ENCODE assay signal across 9 cellular contexts in the genomic region with DNA sequence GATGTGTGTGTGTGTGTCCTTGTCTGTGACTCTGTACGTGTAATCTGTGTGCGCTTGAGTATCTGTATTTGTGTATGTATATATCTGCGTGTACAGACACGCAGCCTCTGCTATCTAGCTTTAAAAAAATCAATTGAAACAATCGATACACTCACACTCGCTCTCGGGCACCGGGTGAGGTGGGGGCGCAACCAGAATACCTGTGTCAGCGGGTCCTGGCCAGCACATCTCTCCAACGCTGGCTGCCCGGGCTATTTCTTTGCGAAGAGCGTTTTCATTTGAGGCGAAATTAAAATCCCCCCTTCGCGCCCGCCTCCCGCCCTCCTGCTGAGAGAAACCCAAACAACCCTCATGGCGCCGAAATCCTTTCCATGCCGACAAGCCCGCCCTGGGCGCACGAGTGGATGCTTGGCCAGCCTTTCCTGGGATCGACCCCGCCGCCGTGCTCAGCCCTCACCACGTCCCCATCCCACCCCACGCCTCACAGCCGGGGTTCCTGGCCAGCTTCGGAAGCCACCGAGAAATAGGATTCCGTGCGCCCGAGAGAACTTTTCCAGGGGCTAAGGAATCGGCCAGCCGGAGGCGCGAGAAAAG. TPM values are rescaled to one million over a fixed set of nuclear protein-coding genes. Genes with fewer than 3 reads are reported as not detected.
A peak's percentile ranks its signal among the peaks of the same experiment; 100 is the strongest.
DNase-seq lines count a peak whose midpoint lies in the region; ATAC-seq and TF ChIP-seq lines count a peak whose summit lies in the region.
"Had no signal": no experiment of that assay in that cellular context is flagged by ENCODE, and none has a peak within 500 bp of the region (broad histone marks: within the 10 kb centered on the region; RNA-seq: fewer than 3 reads in every experiment).

No MANE protein-coding gene starts in this region.

- H3K14ac ChIP-seq in IMR-90 (replicated peaks; ENCODE audit: low read depth, low read length), result no peak overlapping the region

- no peak overlapping the region for H2BK5ac ChIP-seq in IMR-90 (ENCODE audit: low read depth, low read length, poor library complexity, severe bottlenecking)

- dilution Hi-C loops in IMR-90 (cut with HindIII; ENCODE audit: low sequenced_read_pairs, unreplicated experiment), result no loop called here

- H3K9me1 ChIP-seq in IMR-90 (ENCODE audit: insufficient read depth, low read length), result no peaks in the 10 kb centered on the region

- peaks cover 69% of the 10 kb centered on the region for H3K27me3 ChIP-seq in IMR-90 (ENCODE audit: control insufficient read depth, insufficient read depth, low read length)

- H3K9me3 ChIP-seq in IMR-90 (ENCODE audit: control insufficient read depth, insufficient read depth, low read length), result no peaks in the 10 kb centered on the region

- H4K5ac ChIP-seq in IMR-90 (ENCODE audit: low read depth, low read length), result no peak overlapping the region

- no peak overlapping the region for H2BK15ac ChIP-seq in IMR-90 (ENCODE audit: low read depth, low read length)

- intact Hi-C loops in IMR-90 (cut with micrococcal nuclease) (no loop called here), posterior vena cava (cut with DNase I) (no loop called here)

- ATAC-seq in IMR-90 (ENCODE audit: low read depth), result no peak
- ATAC-seq in HG02798 (IDR thresholded peaks at IDR 0.05; ENCODE audit: poor library complexity, unreplicated experiment), result no peak

- H3K4me3 ChIP-seq in IMR-90 (ENCODE audit: insufficient read depth, low read depth, low read length), result no peak overlapping the region
- no peak overlapping the region for H3K4me3 ChIP-seq in choroid plexus epithelial cell (ENCODE audit: low read depth, low read length)

- no peak overlapping the region for H2AK5ac ChIP-seq in IMR-90 (ENCODE audit: low read depth, low read length)

- TF ChIP-seq POLR2A in IMR-90 (IDR thresholded peaks at IDR 0.05; ENCODE audit: low read depth, low read length), result no peak

- BruUV-seq in IMR-90 (replicated peaks; lab: Mats Ljungman, UMichigan), result no TSS peak

- H4K91ac ChIP-seq in IMR-90 (ENCODE audit: insufficient read depth, low read depth, low read length), result no peak overlapping the region

- H3K9ac ChIP-seq in IMR-90 (ENCODE audit: low read depth, low read length), result no peak overlapping the region

- peak overlapping the region; percentile 4 for H2AFZ ChIP-seq in IMR-90 (replicated peaks; ENCODE audit: low read length, poor library complexity)

- no peak overlapping the region for H3K4ac ChIP-seq in IMR-90 (ENCODE audit: low read depth, low read length)

- DNase-seq in DMS53 (lab: John Stamatoyannopoulos, UW) (peak; percentile 45), DMS53 treated with DMSO at 0.1 percent for 48 hours (lab: John Stamatoyannopoulos, UW; ENCODE audit: unreplicated experiment) (no peak), IMR-90 (no peak), choroid plexus epithelial cell (ENCODE audit: low read depth) (peak; percentile 6), posterior vena cava (ENCODE audit: low spot score) (peak; percentile 71), dermis blood vessel endothelial cell (no peak)
- DNase-seq in central memory CD4-positive, alpha-beta T cell, result no peak

- WGBS in IMR-90 (ENCODE audit: extremely low coverage in 2 of 2, insufficient read length in 1 of 2), 2 experiments, result 0% methylated on average over 1 of the region's 41 CpGs; no CpG with 5 or more reads in 1 of the 2 experiments

- no peaks in the 10 kb centered on the region; the same call in 1 of the 2 replicates for H3K4me1 ChIP-seq in IMR-90 (ENCODE audit: control insufficient read depth, insufficient read depth, low read length)

- H3K56ac ChIP-seq in IMR-90 (ENCODE audit: extremely low read depth, insufficient read depth, low read length), result no peak overlapping the region

- no peaks in the 10 kb centered on the region for H3K79me1 ChIP-seq in IMR-90 (ENCODE audit: low read depth in 1 of 2, low read length in 2 of 2)

- H4K8ac ChIP-seq in IMR-90 (ENCODE audit: low read depth in 2 of 2, low read length in 2 of 2), result no peak overlapping the region

- no peak overlapping the region for H3K27ac ChIP-seq in IMR-90 (ENCODE audit: insufficient read depth, low read length)

- no peak overlapping the region for H2BK20ac ChIP-seq in IMR-90 (ENCODE audit: low read depth, low read length)

- TF ChIP-seq RAD21 in IMR-90 (IDR thresholded peaks at IDR 0.05; ENCODE audit: low read length), result no peak

- no peak overlapping the region for H2AK9ac ChIP-seq in IMR-90 (replicated peaks; ENCODE audit: low read depth, low read length, poor library complexity)

- no peaks in the 10 kb centered on the region for H4K20me1 ChIP-seq in IMR-90 (ENCODE audit: insufficient read depth, low read length)

- H2BK120ac ChIP-seq in IMR-90 (ENCODE audit: low read depth, low read length), result no peak overlapping the region

- POLR2A ChIA-PET in IMR-90 (lab: Charles Lee; ENCODE audit: unreplicated experiment), result no interaction called here

- in situ Hi-C loops in IMR-90 (cut with MboI; ENCODE audit: low sequenced_read_pairs), result no loop called here

- CTCF ChIA-PET in IMR-90 (lab: Yijun Ruan, JAX), result interaction anchor here (0.6 kb wide), 1 partner anchor 10 kb away, joined by 3 read pairs; no protein-coding TSS in a partner anchor

- H3K4me2 ChIP-seq in IMR-90 (ENCODE audit: low read depth, low read length), result no peak overlapping the region; the same call in 1 of the 2 replicates

- no peaks in the 10 kb centered on the region for H3K36me3 ChIP-seq in IMR-90 (ENCODE audit: control insufficient read depth, insufficient read depth, low read length)

- H3K23ac ChIP-seq in IMR-90 (ENCODE audit: low read depth, low read length), result no peak overlapping the region

- TF ChIP-seq CTCF in IMR-90 (conservative IDR thresholded peaks at IDR 0.05; ENCODE audit: low read depth, low read length), result no peak
- no peak for TF ChIP-seq CTCF in choroid plexus epithelial cell (conservative IDR thresholded peaks at IDR 0.05; ENCODE audit: low read depth, low read length)

- H3K18ac ChIP-seq in IMR-90 (ENCODE audit: low read depth, low read length), result no peak overlapping the region

TF ChIP-seq in IMR-90, 13 proteins besides CTCF, POLR2A, EP300 and RAD21:
- TF ChIP-seq RCOR1 (IDR thresholded peaks at IDR 0.05; ENCODE audit: insufficient replicate concordance, low read length) (no peak), FOS (IDR thresholded peaks at IDR 0.05; ENCODE audit: low read depth, low read length) (no peak), CEBPB (IDR thresholded peaks at IDR 0.05; ENCODE audit: low read depth, low read length) (no peak), MXI1 (IDR thresholded peaks at IDR 0.05; ENCODE audit: borderline replicate concordance, low read depth, low read length) (no peak), NFE2L2 (IDR thresholded peaks at IDR 0.05; ENCODE audit: low read depth, low read length) (no peak), BHLHE40 (IDR thresholded peaks at IDR 0.05; ENCODE audit: low read depth, low read length) (no peak), SMC3 (IDR thresholded peaks at IDR 0.05; ENCODE audit: low read depth, low read length) (no peak)
- TF ChIP-seq, protein P1, sequence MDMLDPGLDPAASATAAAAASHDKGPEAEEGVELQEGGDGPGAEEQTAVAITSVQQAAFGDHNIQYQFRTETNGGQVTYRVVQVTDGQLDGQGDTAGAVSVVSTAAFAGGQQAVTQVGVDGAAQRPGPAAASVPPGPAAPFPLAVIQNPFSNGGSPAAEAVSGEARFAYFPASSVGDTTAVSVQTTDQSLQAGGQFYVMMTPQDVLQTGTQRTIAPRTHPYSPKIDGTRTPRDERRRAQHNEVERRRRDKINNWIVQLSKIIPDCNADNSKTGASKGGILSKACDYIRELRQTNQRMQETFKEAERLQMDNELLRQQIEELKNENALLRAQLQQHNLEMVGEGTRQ (IDR thresholded peaks at IDR 0.05; ENCODE audit: low read depth, low read length), result no peak

RNA-seq across cellular contexts. Expression of a gene that starts 1.2 kb away (rescaled TPM):
- total RNA-seq in IMR-90 (2012; rRNA removed) (not detected in 2 replicates), posterior vena cava (not detected), dermis blood vessel endothelial cell (not detected in 2 replicates)
- polyA plus RNA-seq in IMR-90 (2012; rRNA removed), result not detected in 2 replicates
- polyA plus RNA-seq in IMR-90 (2012; cell fraction: cytosol; rRNA removed), result not detected in 2 replicates
- polyA plus RNA-seq in IMR-90 (2012; cell fraction: nucleus; rRNA removed; ENCODE audit: low replicate concordance), result not detected in 2 replicates
- total RNA-seq: dermis microvascular lymphatic vessel endothelial cell had no signal

RNA-seq across cellular contexts. Expression of a gene that starts 41.2 kb away (rescaled TPM):
- total RNA-seq in IMR-90 (2012; rRNA removed), result under 0.01 TPM in 1 of 2 replicates, not detected in the other
- not detected in 2 replicates for polyA plus RNA-seq in IMR-90 (2012; rRNA removed)
- polyA plus RNA-seq in IMR-90 (2012; cell fraction: cytosol; rRNA removed), result 0.01 TPM in 1 of 2 replicates, not detected in the other
- polyA plus RNA-seq in IMR-90 (2012; cell fraction: nucleus; rRNA removed; ENCODE audit: low replicate concordance), result 0.03 TPM in 1 of 2 replicates, not detected in the other
- total RNA-seq in posterior vena cava, result not detected
- total RNA-seq in dermis blood vessel endothelial cell, result under 0.01 TPM in 1 of 2 replicates, not detected in the other

RNA-seq across cellular contexts. Expression of a gene that starts 42.4 kb away (rescaled TPM):
- 12.9 and 13.1 TPM in 2 replicates for total RNA-seq in IMR-90 (2012; rRNA removed)
- polyA plus RNA-seq in IMR-90 (2012; rRNA removed), result 5.6 and 6.6 TPM in 2 replicates
- polyA plus RNA-seq in IMR-90 (2012; cell fraction: cytosol; rRNA removed), result 2.7 and 2.8 TPM in 2 replicates
- 2.8 and 5.9 TPM in 2 replicates for polyA plus RNA-seq in IMR-90 (2012; cell fraction: nucleus; rRNA removed; ENCODE audit: low replicate concordance)
- 10 to 100 TPM; 28.8 to 32.4 TPM for total RNA-seq in posterior vena cava
- total RNA-seq in dermis blood vessel endothelial cell, result 13.5 and 14.1 TPM in 2 replicates

Comparison
In these comparisons a context has a peak if more than half of its experiments do, and no peak if none do; other contexts are left out.
1. DNase-seq: peak in DMS53 (single experiment), choroid plexus epithelial cell (single experiment) and posterior vena cava (single experiment); none in DMS53 treated with DMSO at 0.1 percent for 48 hours (single experiment), IMR-90 (single experiment), central memory CD4-positive, alpha-beta T cell (single experiment) and dermis blood vessel endothelial cell (single experiment).